9 cellular contexts compared by ENCODE assay signal in genomic region chr14:67513631-67514108, GRCh38. TPM values are rescaled to one million over a fixed set of nuclear protein-coding genes. Genes with fewer than 3 reads are reported as not detected.
DNase-seq lines count a peak whose midpoint lies in the region; ATAC-seq and TF ChIP-seq lines count a peak whose summit lies in the region.
"Had no signal": no experiment of that assay in that cellular context is flagged by ENCODE, and none has a peak within 500 bp of the region (broad histone marks: within the 10 kb centered on the region; RNA-seq: fewer than 3 reads in every experiment).

No MANE protein-coding gene starts in this region.

- H3K4me3 Mint-ChIP-seq in progenitor cell of endocrine pancreas (ENCODE audit: low read depth) = peak overlapping the region; percentile 76

- H3K27me3 ChIP-seq in DOHH2 (ENCODE audit: control insufficient read depth, low read length) (peaks cover 15% of the 10 kb centered on the region), duodenal mucosa (ENCODE audit: control insufficient read depth in 1 of 2, insufficient read depth in 2 of 2, low read length in 2 of 2) (no peaks in the 10 kb centered on the region), tibial artery (peaks cover 0 to 3% of the 10 kb centered on the region in 2 donors)

- ATAC-seq in HG03097 (IDR thresholded peaks at IDR 0.05; ENCODE audit: low FRiP score, unreplicated experiment) = no peak
- ATAC-seq in HG03095 (IDR thresholded peaks at IDR 0.05; ENCODE audit: unreplicated experiment) = no peak
- no peak for ATAC-seq in HG03439 (IDR thresholded peaks at IDR 0.05; ENCODE audit: unreplicated experiment)

- H3K27ac Mint-ChIP-seq in progenitor cell of endocrine pancreas = peak overlapping the region; percentile 69

- H3K4me3 ChIP-seq in DOHH2 (ENCODE audit: low read length) (no peak overlapping the region), duodenal mucosa (ENCODE audit: low read depth in 1 of 2, low read length in 2 of 2) (peak overlapping the region; percentile 79 to 80), tibial artery (no peak overlapping the region)
- H3K4me3 ChIP-seq: cardiac muscle cell had no signal

- H3K4me1 ChIP-seq in DOHH2 (ENCODE audit: control insufficient read depth, low read length) (peaks cover 51% of the 10 kb centered on the region), duodenal mucosa (ENCODE audit: control insufficient read depth in 1 of 2, insufficient read depth in 2 of 2, low read length in 2 of 2) (peaks cover 14 to 24% of the 10 kb centered on the region in 2 donors), tibial artery (peaks cover 0 to 18% (median 13%) of the 10 kb centered on the region in 4 donors)

- H3K36me3 ChIP-seq in DOHH2 (ENCODE audit: control insufficient read depth, low read length) (no peaks in the 10 kb centered on the region), duodenal mucosa (ENCODE audit: control insufficient read depth in 1 of 2, insufficient read depth in 2 of 2, low read length in 2 of 2) (no peaks in the 10 kb centered on the region), tibial artery (no peaks in the 10 kb centered on the region)
- H3K36me3 ChIP-seq: cardiac muscle cell had no signal

- no peaks in the 10 kb centered on the region for H3K9me3 ChIP-seq in DOHH2 (ENCODE audit: control insufficient read depth, insufficient read depth, low read length)
- H3K9me3 ChIP-seq in duodenal mucosa (ENCODE audit: control insufficient read depth in 1 of 2, low read length in 2 of 2) = no peaks in the 10 kb centered on the region
- H3K9me3 ChIP-seq in tibial artery = no peaks in the 10 kb centered on the region

- peak overlapping the region; percentile 76 for H3K4me2 ChIP-seq in DOHH2 (ENCODE audit: low read length)

- no peaks in the 10 kb centered on the region for H3K9me3 Mint-ChIP-seq in progenitor cell of endocrine pancreas (ENCODE audit: low read depth)

- no peaks in the 10 kb centered on the region for H3K9me2 ChIP-seq in DOHH2 (replicated peaks; ENCODE audit: control insufficient read depth, low read length)

- H3K27me3 Mint-ChIP-seq in progenitor cell of endocrine pancreas = peaks cover 38% of the 10 kb centered on the region

- peak; percentile 91 for DNase-seq in NCI-H2171 treated with DMSO at 0.1 percent for 48 hours (lab: John Stamatoyannopoulos, UW)
- DNase-seq in progenitor cell of endocrine pancreas (ENCODE audit: low spot score, unreplicated experiment) = no peak
- DNase-seq in tibial artery = no peak

- H4K20me1 ChIP-seq in DOHH2 (ENCODE audit: control insufficient read depth, insufficient read depth, low read depth, low read length) = no peaks in the 10 kb centered on the region

- 0 out of 2 replicates have a peak overlapping the region, but pooled peaks have one; percentile 44 for H3K27ac ChIP-seq in DOHH2 (ENCODE audit: low read depth, low read length)
- no peak overlapping the region for H3K27ac ChIP-seq in duodenal mucosa (ENCODE audit: low read depth, low read length)
- H3K27ac ChIP-seq in tibial artery = no peak overlapping the region
- H3K27ac ChIP-seq: cardiac muscle cell had no signal

- peaks cover 10% of the 10 kb centered on the region for H3K4me1 Mint-ChIP-seq in progenitor cell of endocrine pancreas (ENCODE audit: low read depth)

- peaks cover 10% of the 10 kb centered on the region for H3F3A ChIP-seq in DOHH2 (ENCODE audit: control insufficient read depth, insufficient read depth)

- TF ChIP-seq CTCF in DOHH2 (IDR thresholded peaks at IDR 0.05; ENCODE audit: low read depth, low read length, poor library complexity, severe bottlenecking) (no peak), progenitor cell of endocrine pancreas (IDR thresholded peaks at IDR 0.05; ENCODE audit: unreplicated experiment) (no peak), tibial artery (IDR thresholded peaks at IDR 0.05) (no peak)

- no peaks in the 10 kb centered on the region for H3K36me3 Mint-ChIP-seq in progenitor cell of endocrine pancreas (ENCODE audit: insufficient read depth)

- intact Hi-C loops in tibial artery (cut with DNase I; ENCODE audit: low total_unique reads) = no loop called here

- H3K79me2 ChIP-seq in DOHH2 (ENCODE audit: control insufficient read depth, low read length) = no peaks in the 10 kb centered on the region

- H3K9ac ChIP-seq in duodenal mucosa (ENCODE audit: low read depth in 1 of 2, low read length in 2 of 2) = peak overlapping the region; percentile 51 to 65

RNA-seq across cellular contexts. Expression of gene PLEKHH1, which starts 19.4 kb away (rescaled TPM):
- 119 and 127 TPM in 2 replicates for total RNA-seq in progenitor cell of endocrine pancreas

RNA-seq across cellular contexts. Expression of gene TMEM229B, which starts 25.1 kb away (rescaled TPM):
- 1.7 and 1.8 TPM in 2 replicates for total RNA-seq in progenitor cell of endocrine pancreas

Comparison
In these comparisons a context has a peak if more than half of its experiments do, and no peak if none do; other contexts are left out.
1. H3K4me3 ChIP-seq: peak in duodenal mucosa (2 of 2); none in DOHH2 (single experiment) and tibial artery (0 of 2).